Comparison of ENCODE assay signal across 12 cellular contexts in the genomic region with DNA sequence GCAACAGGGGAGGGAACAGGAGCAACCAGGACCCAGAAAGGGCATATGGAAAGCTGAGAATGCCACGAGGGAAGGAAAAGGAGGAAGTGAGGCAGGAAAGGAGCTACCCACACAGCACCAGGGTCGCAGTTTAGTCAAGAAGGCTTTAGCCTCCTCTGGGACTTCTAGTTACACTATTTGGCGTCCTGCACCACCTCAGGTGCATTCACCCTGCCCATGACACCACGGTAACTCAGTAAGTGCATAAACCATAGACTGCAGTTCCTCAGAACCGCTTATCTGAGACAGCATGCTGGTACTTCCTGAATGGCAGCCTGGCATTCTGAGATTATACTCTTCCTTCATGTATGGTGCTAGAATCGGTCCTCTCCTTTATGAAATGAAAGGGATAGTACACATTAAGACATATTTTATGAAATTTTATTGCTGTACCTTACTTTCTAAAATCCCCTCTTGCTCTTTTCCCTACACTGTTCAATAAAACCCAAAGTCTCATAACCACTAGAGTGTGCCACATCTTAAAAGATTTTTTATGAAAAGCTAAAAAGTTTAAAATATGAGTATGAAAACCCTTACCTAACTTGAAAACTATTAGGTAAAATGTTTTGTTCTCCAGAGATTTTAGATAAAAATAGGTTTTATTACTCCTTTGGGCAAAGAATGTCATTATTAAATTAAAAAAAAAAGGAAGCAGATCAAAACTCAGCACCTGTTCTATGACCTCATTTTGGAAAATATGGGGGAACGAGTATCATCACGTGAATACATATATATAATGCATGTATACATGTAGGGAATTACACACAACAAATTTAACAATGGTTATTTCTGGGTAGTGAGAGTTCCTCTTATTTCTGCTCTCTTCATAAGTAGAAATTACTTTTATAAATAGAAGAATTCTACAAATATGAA.
DNase-seq lines count a peak whose midpoint lies in the region; ATAC-seq and TF ChIP-seq lines count a peak whose summit lies in the region.
"Had no signal": no experiment of that assay in that cellular context is flagged by ENCODE, and none has a peak within 500 bp of the region (broad histone marks: within the 10 kb centered on the region; RNA-seq: fewer than 3 reads in every experiment).

No MANE protein-coding gene starts in this region.

- no peaks in the 10 kb centered on the region for H3K27me3 Mint-ChIP-seq in activated T-cell treated with anti-CD3 and anti-CD28 coated beads, Interleukin-2, amount 50 U/mL, for 24 hours
- H3K27me3 Mint-ChIP-seq in naive thymus-derived CD8-positive, alpha-beta T cell = no peaks in the 10 kb centered on the region

- WGBS in hepatocyte (ENCODE audit: low lambda C conversion rate, missing lambda C conversion rate) = 79% methylated on average over 8 of the region's 8 CpGs

- no peaks in the 10 kb centered on the region for H3K36me3 Mint-ChIP-seq in activated T-cell treated with anti-CD3 and anti-CD28 coated beads, Interleukin-2, amount 50 U/mL, for 24 hours (ENCODE audit: low read depth)
- H3K36me3 Mint-ChIP-seq in naive thymus-derived CD8-positive, alpha-beta T cell = peaks cover 0 to 4% (median 0%) of the 10 kb centered on the region in 3 donors

- H3K36me3 ChIP-seq in hepatocyte (replicated peaks; ENCODE audit: insufficient read depth, low read depth) = no peaks in the 10 kb centered on the region
- H3K36me3 ChIP-seq: MG63, right lobe of liver had no signal

- no peak overlapping the region for H3K27ac ChIP-seq in hepatocyte
- H3K27ac ChIP-seq: right lobe of liver had no signal

- H3K4me3 ChIP-seq in hepatocyte = no peak overlapping the region
- H3K4me3 ChIP-seq: MG63, right lobe of liver had no signal

- H3K9me2 ChIP-seq in hepatocyte (replicated peaks; ENCODE audit: insufficient read depth) = no peaks in the 10 kb centered on the region

- peak; percentile 84 for DNase-seq in GF-D8 (lab: John Stamatoyannopoulos, UW)
- peak; percentile 68 for DNase-seq in NAMALWA (ENCODE audit: low spot score)
- peak; percentile 36 for DNase-seq in activated T-cell treated with anti-CD3 and anti-CD28 coated beads, Interleukin-2, amount 50 U/mL, for 24 hours
- peak in 6 of 10 donors; percentile 1 to 31 (median 18) for DNase-seq in naive thymus-derived CD8-positive, alpha-beta T cell
- no peak for DNase-seq in hepatocyte (ENCODE audit: low spot score)
- DNase-seq in Right ventricle myocardium inferior (ENCODE audit: missing footprints) = no peak
- DNase-seq: DMS53; effector CD4-positive, alpha-beta T cell; MG63; right lobe of liver had no signal

- H4K20me1 ChIP-seq in hepatocyte (ENCODE audit: insufficient read depth, poor library complexity, severe bottlenecking) = no peaks in the 10 kb centered on the region

- peaks cover 51% of the 10 kb centered on the region for H3K4me1 Mint-ChIP-seq in activated T-cell treated with anti-CD3 and anti-CD28 coated beads, Interleukin-2, amount 50 U/mL, for 24 hours (ENCODE audit: low read depth)
- H3K4me1 Mint-ChIP-seq in naive thymus-derived CD8-positive, alpha-beta T cell = peaks cover 13 to 85% (median 48%) of the 10 kb centered on the region in 4 donors

- no peak overlapping the region for H3K4me2 ChIP-seq in hepatocyte

- ATAC-seq in naive thymus-derived CD8-positive, alpha-beta T cell = peak; percentile 76 to 82
- ATAC-seq in HG02759 (IDR thresholded peaks at IDR 0.05; ENCODE audit: unreplicated experiment) = no peak
- ATAC-seq in HG02840 (IDR thresholded peaks at IDR 0.05; ENCODE audit: low FRiP score, unreplicated experiment) = no peak
- ATAC-seq in Right ventricle myocardium inferior = no peak

- H3K9me3 ChIP-seq in hepatocyte (ENCODE audit: low read depth) = no peaks in the 10 kb centered on the region
- H3K9me3 ChIP-seq: MG63, right lobe of liver had no signal

- H3K79me2 ChIP-seq in hepatocyte = no peaks in the 10 kb centered on the region

- H3K4me1 ChIP-seq in hepatocyte (ENCODE audit: insufficient read depth) = no peaks in the 10 kb centered on the region
- H3K4me1 ChIP-seq: right lobe of liver had no signal

- H3K27me3 ChIP-seq in hepatocyte = no peaks in the 10 kb centered on the region
- H3K27me3 ChIP-seq: right lobe of liver had no signal

- H2AFZ ChIP-seq in hepatocyte = no peak overlapping the region

- TF ChIP-seq CTCF in hepatocyte (IDR thresholded peaks at IDR 0.05; ENCODE audit: poor library complexity) = no peak

- intact Hi-C loops in Right ventricle myocardium inferior (cut with DNase I) = no loop called here

- peaks cover 3% of the 10 kb centered on the region for H3K9me3 Mint-ChIP-seq in activated T-cell treated with anti-CD3 and anti-CD28 coated beads, Interleukin-2, amount 50 U/mL, for 24 hours
- H3K9me3 Mint-ChIP-seq in naive thymus-derived CD8-positive, alpha-beta T cell = peaks cover 0 to 9% (median 0%) of the 10 kb centered on the region in 9 donors

- peak overlapping the region; percentile 85 for H3K27ac Mint-ChIP-seq in activated T-cell treated with anti-CD3 and anti-CD28 coated beads, Interleukin-2, amount 50 U/mL, for 24 hours
- peak overlapping the region; percentile 54 to 92 (median 78) for H3K27ac Mint-ChIP-seq in naive thymus-derived CD8-positive, alpha-beta T cell

- POLR2A ChIA-PET in naive thymus-derived CD8-positive, alpha-beta T cell (lab: Charles Lee) = interaction anchor here (0.9 kb wide), 1 partner anchor 68 kb away, joined by 4 read pairs; a partner anchor contains a TSS

- H3K4me3 Mint-ChIP-seq in activated T-cell treated with anti-CD3 and anti-CD28 coated beads, Interleukin-2, amount 50 U/mL, for 24 hours = peak overlapping the region; percentile 21
- H3K4me3 Mint-ChIP-seq in naive thymus-derived CD8-positive, alpha-beta T cell = peak overlapping the region; percentile 23 to 80 (median 70)

Comparison
In these comparisons a context has a peak if more than half of its experiments do, and no peak if none do; other contexts are left out.
1. DNase-seq: peak in GF-D8 (single experiment), NAMALWA (single experiment), activated T-cell treated with anti-CD3 and anti-CD28 coated beads, Interleukin-2, amount 50 U/mL, for 24 hours (single experiment) and naive thymus-derived CD8-positive, alpha-beta T cell (6 of 10); none in hepatocyte (single experiment) and Right ventricle myocardium inferior (single experiment).
2. ATAC-seq: peak in naive thymus-derived CD8-positive, alpha-beta T cell (2 of 2); none in HG02759 (single experiment), HG02840 (single experiment) and Right ventricle myocardium inferior (single experiment).